ENCODE assay signal across 8 cellular contexts in genomic region chr14:24678801-24679247, GRCh38. TPM values are rescaled to one million over a fixed set of nuclear protein-coding genes. Genes with fewer than 3 reads are reported as not detected.
A peak's percentile ranks its signal among the peaks of the same experiment; 100 is the strongest.
DNase-seq lines count a peak whose midpoint lies in the region; ATAC-seq and TF ChIP-seq lines count a peak whose summit lies in the region.

No MANE protein-coding gene starts in this region.

- no peaks in the 10 kb centered on the region for H3K79me2 ChIP-seq in OCI-LY3 (ENCODE audit: low read length)

- intact Hi-C loops in naive thymus-derived CD4-positive, alpha-beta T cell (cut with micrococcal nuclease) = loop anchor here (1.0 to 10.0 kb wide), 7 partner anchors 31 to 1214 kb away; partner anchors contain the start of genes DCAF11 (in 1 of the 2), GZMB (in 1 of the 2), NGDN (in 1 of the 2) and NRL (in 1 of the 2)

- no peaks in the 10 kb centered on the region for H3K36me3 ChIP-seq in OCI-LY3 (replicated peaks; ENCODE audit: low read depth, low read length)
- H3K36me3 ChIP-seq in naive thymus-derived CD4-positive, alpha-beta T cell (ENCODE audit: control insufficient read depth in 2 of 3, insufficient read depth in 3 of 3, low read length in 3 of 3) = no peaks in the 10 kb centered on the region

- H3K9ac ChIP-seq in OCI-LY3 (ENCODE audit: low read length) = peak overlapping the region; percentile 59

- peaks cover 3% of the 10 kb centered on the region for H3K36me3 Mint-ChIP-seq in IgD-negative memory B cell
- peaks cover 0 to 22% (median 3%) of the 10 kb centered on the region in 5 donors for H3K36me3 Mint-ChIP-seq in naive thymus-derived CD4-positive, alpha-beta T cell

- H3K27ac ChIP-seq in OCI-LY3 (ENCODE audit: low read length) = no peak overlapping the region
- no peak overlapping the region for H3K27ac ChIP-seq in naive thymus-derived CD4-positive, alpha-beta T cell (ENCODE audit: low read depth, low read length)

- H3K27me3 Mint-ChIP-seq in IgD-negative memory B cell = no peaks in the 10 kb centered on the region
- H3K27me3 Mint-ChIP-seq in naive thymus-derived CD4-positive, alpha-beta T cell = peaks cover 0 to 4% (median 0%) of the 10 kb centered on the region in 5 donors

- peak; percentile 77 for ATAC-seq in GM21529 (IDR thresholded peaks at IDR 0.05; ENCODE audit: unreplicated experiment)
- ATAC-seq in naive thymus-derived CD4-positive, alpha-beta T cell = peak; percentile 96

- H3K4me3 ChIP-seq in OCI-LY3 (ENCODE audit: low read length) = peak overlapping the region; percentile 72
- H3K4me3 ChIP-seq in naive thymus-derived CD4-positive, alpha-beta T cell (ENCODE audit: low read length) = peak overlapping the region; percentile 33

- no peak for TF ChIP-seq POLR2A in erythroblast (IDR thresholded peaks at IDR 0.05; ENCODE audit: low read length)

- CTCF ChIA-PET in naive thymus-derived CD4-positive, alpha-beta T cell (lab: Charles Lee) = interaction anchor here (0.6 to 1.4 kb wide), 5 partner anchors 70 to 197 kb away, joined by 3 to 9 read pairs (median 3); partner anchors contain the start of gene GZMH

- H2AFZ ChIP-seq in OCI-LY3 (ENCODE audit: low read depth, low read length) = peak overlapping the region; percentile 88; the same call in 1 of the 2 replicates

- H3K27me3 ChIP-seq in OCI-LY3 (ENCODE audit: low read depth, low read length) = no peaks in the 10 kb centered on the region
- no peaks in the 10 kb centered on the region for H3K27me3 ChIP-seq in naive thymus-derived CD4-positive, alpha-beta T cell (ENCODE audit: control insufficient read depth in 2 of 2, insufficient read depth in 2 of 2, low read length in 2 of 2)

- POLR2A ChIA-PET in naive thymus-derived CD4-positive, alpha-beta T cell (lab: Charles Lee) = no interaction called here

- no peaks in the 10 kb centered on the region for H4K20me1 ChIP-seq in OCI-LY3 (ENCODE audit: insufficient read depth, low read length)

- no peaks in the 10 kb centered on the region for H3K9me3 ChIP-seq in OCI-LY3 (ENCODE audit: insufficient read depth, low read length)
- H3K9me3 ChIP-seq in naive thymus-derived CD4-positive, alpha-beta T cell (ENCODE audit: control insufficient read depth in 2 of 3, low read length in 3 of 3) = no peaks in the 10 kb centered on the region

- TF ChIP-seq CTCF in OCI-LY3 (IDR thresholded peaks at IDR 0.05; ENCODE audit: low read depth, low read length) = peak; percentile 100

- DNase-seq in DMS79 (lab: John Stamatoyannopoulos, UW) (peak; percentile 81), activated T-cell treated with anti-CD3 and anti-CD28 coated beads for 24 hours (ENCODE audit: low read depth) (peak; percentile 78), erythroblast (lab: John Stamatoyannopoulos, UW) (peak; percentile 90 to 94)
- peak; percentile 45 to 85 (median 78) for DNase-seq in naive thymus-derived CD4-positive, alpha-beta T cell
- DNase-seq in stimulated activated naive CD4-positive, alpha-beta T cell treated with Interleukin-2 at 50 U/mL for 16 hours (lab: John Stamatoyannopoulos, UW) = peak; percentile 64

- peak overlapping the region; percentile 76 to 98 (median 87) for H3K4me3 Mint-ChIP-seq in IgD-negative memory B cell
- H3K4me3 Mint-ChIP-seq in naive thymus-derived CD4-positive, alpha-beta T cell = peak overlapping the region; percentile 71 to 93 (median 86)

- H3K4me1 ChIP-seq in OCI-LY3 (ENCODE audit: low read length) = peaks cover 20% of the 10 kb centered on the region
- peaks cover 17 to 44% of the 10 kb centered on the region in 2 donors for H3K4me1 ChIP-seq in naive thymus-derived CD4-positive, alpha-beta T cell (ENCODE audit: control insufficient read depth in 2 of 2, insufficient read depth in 2 of 2, low read length in 2 of 2)

- peaks cover 0 to 3% (median 2%) of the 10 kb centered on the region in 3 donors for H3K9me3 Mint-ChIP-seq in IgD-negative memory B cell
- peaks cover 0 to 11% (median 5%) of the 10 kb centered on the region in 11 donors for H3K9me3 Mint-ChIP-seq in naive thymus-derived CD4-positive, alpha-beta T cell

- peak overlapping the region; percentile 52 to 88 (median 84) for H3K27ac Mint-ChIP-seq in IgD-negative memory B cell
- peak overlapping the region; percentile 33 to 95 (median 70) for H3K27ac Mint-ChIP-seq in naive thymus-derived CD4-positive, alpha-beta T cell

- H3K4me1 Mint-ChIP-seq in IgD-negative memory B cell = peaks cover 25 to 43% (median 30%) of the 10 kb centered on the region in 3 donors
- H3K4me1 Mint-ChIP-seq in naive thymus-derived CD4-positive, alpha-beta T cell = peaks cover 35 to 65% (median 57%) of the 10 kb centered on the region in 7 donors

- peak overlapping the region; percentile 90 for H3K4me2 ChIP-seq in OCI-LY3 (ENCODE audit: low read length)

RNA-seq across cellular contexts. Expression of gene GZMB, which starts 44.8 kb away (rescaled TPM):
- polyA plus RNA-seq in IgD-negative memory B cell = 7.9 TPM
- total RNA-seq in naive thymus-derived CD4-positive, alpha-beta T cell = 100 to 1,000 TPM in 1 of 5 experiments, 10 to 100 TPM in 2, 1 to 10 TPM in 1, under 1 TPM in 1; 1.00 to 692 (median 20.3) TPM
- 1 to 10 TPM; 1.8 to 3.0 TPM for polyA plus RNA-seq in naive thymus-derived CD4-positive, alpha-beta T cell
